In genomic region chr1:79929356-79929755, GRCh38 we compare ENCODE assay signal across 20 cellular contexts.
DNase-seq lines count a peak whose midpoint lies in the region; ATAC-seq and TF ChIP-seq lines count a peak whose summit lies in the region.
"Had no signal": no experiment of that assay in that cellular context is flagged by ENCODE, and none has a peak within 500 bp of the region (broad histone marks: within the 10 kb centered on the region; RNA-seq: fewer than 3 reads in every experiment).

No MANE protein-coding gene starts in this region.

- H2BK15ac ChIP-seq in mesenchymal stem cell (ENCODE audit: low read depth, poor library complexity, severe bottlenecking) = no peak overlapping the region

- POLR2A ChIA-PET in MCF 10A (lab: Yijun Ruan, JAX) = no interaction called here

- H3K14ac ChIP-seq in mesenchymal stem cell (ENCODE audit: low read length in 2 of 2) = no peak overlapping the region

- no peak overlapping the region for H3K23ac ChIP-seq in mesenchymal stem cell (ENCODE audit: low read length in 2 of 2)

- no peak overlapping the region for H3K27ac Mint-ChIP-seq in MCF 10A (ENCODE audit: low read depth, unreplicated experiment)
- H3K27ac Mint-ChIP-seq: CD4-positive, alpha-beta memory T cell had no signal

- no TSS peak for BruUV-seq in MCF 10A (replicated peaks; lab: Mats Ljungman, UMichigan)

- no peak overlapping the region for H3K4ac ChIP-seq in mesenchymal stem cell (ENCODE audit: low read depth in 1 of 2, low read length in 2 of 2)

- WGBS in mesenchymal stem cell = 85% methylated on average over 2 of the region's 2 CpGs
- WGBS in body of pancreas, 2 donors = 73 to 85% methylated on average over 2 of the region's 2 CpGs
- WGBS in spleen, 5 donors = 81 to 95% (median 88%) methylated on average over 2 of the region's 2 CpGs

- no peak overlapping the region for H4K8ac ChIP-seq in mesenchymal stem cell (ENCODE audit: low read length)

- no peak overlapping the region for H2BK12ac ChIP-seq in mesenchymal stem cell (ENCODE audit: low read length in 2 of 2)

- no peaks in the 10 kb centered on the region for H3K27me3 Mint-ChIP-seq in MCF 10A (ENCODE audit: insufficient read depth, unreplicated experiment)
- H3K27me3 Mint-ChIP-seq: CD4-positive, alpha-beta memory T cell had no signal

- H3K4me3 Mint-ChIP-seq in MCF 10A (ENCODE audit: unreplicated experiment) = no peak overlapping the region
- H3K4me3 Mint-ChIP-seq: CD4-positive, alpha-beta memory T cell; IgD-negative memory B cell had no signal

- no peak overlapping the region for H2AFZ ChIP-seq in mesenchymal stem cell (ENCODE audit: low read depth, low read length)

- H3K36me3 ChIP-seq in breast epithelium (no peaks in the 10 kb centered on the region), mesenchymal stem cell (ENCODE audit: control insufficient read depth in 1 of 2, insufficient read depth in 2 of 2, low read depth in 1 of 2, low read length in 2 of 2) (no peaks in the 10 kb centered on the region), body of pancreas (replicated peaks in 1 of 2; ENCODE audit: insufficient read depth in 1 of 2, low read depth in 2 of 2) (no peaks in the 10 kb centered on the region), spleen (no peaks in the 10 kb centered on the region)
- H3K36me3 ChIP-seq: SJCRH30 had no signal

- H3K27me3 ChIP-seq in breast epithelium = no peaks in the 10 kb centered on the region
- no peaks in the 10 kb centered on the region for H3K27me3 ChIP-seq in mesenchymal stem cell (ENCODE audit: control insufficient read depth in 1 of 2, insufficient read depth in 1 of 2, low read length in 2 of 2)
- H3K27me3 ChIP-seq in body of pancreas = no peaks in the 10 kb centered on the region
- H3K27me3 ChIP-seq in spleen (replicated peaks in 1 of 7) = no peaks in the 10 kb centered on the region
- H3K27me3 ChIP-seq: SJCRH30 had no signal

- no peak overlapping the region for H4K91ac ChIP-seq in mesenchymal stem cell (ENCODE audit: low read length)

- CTCF ChIA-PET in MCF 10A (lab: Yijun Ruan, JAX) = interaction anchor here (0.5 kb wide), 1 partner anchor 1668 kb away, joined by 3 read pairs; no protein-coding TSS in a partner anchor

- no peak overlapping the region for H2AK5ac ChIP-seq in mesenchymal stem cell (ENCODE audit: low read length, severe bottlenecking)

- H3K9ac ChIP-seq in mesenchymal stem cell (ENCODE audit: low read length) = no peak overlapping the region

- no peak overlapping the region for H2BK120ac ChIP-seq in mesenchymal stem cell (ENCODE audit: low read depth, low read length)

- H3K4me3 ChIP-seq in breast epithelium (no peak overlapping the region), fibroblast of mammary gland (ENCODE audit: control insufficient read depth, low read depth, low read length) (no peak overlapping the region), mesenchymal stem cell (ENCODE audit: insufficient read depth in 1 of 2, low read depth in 1 of 2, low read length in 2 of 2) (no peak overlapping the region), body of pancreas (no peak overlapping the region), spleen (no peak overlapping the region)
- H3K4me3 ChIP-seq: SJCRH30 had no signal

- no peaks in the 10 kb centered on the region for H3K4me1 ChIP-seq in breast epithelium
- no peaks in the 10 kb centered on the region for H3K4me1 ChIP-seq in mesenchymal stem cell (ENCODE audit: control insufficient read depth, insufficient read depth, low read depth, low read length)
- H3K4me1 ChIP-seq in body of pancreas = no peaks in the 10 kb centered on the region
- no peaks in the 10 kb centered on the region for H3K4me1 ChIP-seq in spleen
- H3K4me1 ChIP-seq: SJCRH30 had no signal

- intact Hi-C loops in MCF 10A (cut with micrococcal nuclease) = no loop called here
- intact Hi-C loops in breast epithelium (cut with DNase I; ENCODE audit: low total_unique reads) = no loop called here
- intact Hi-C loops in body of pancreas (cut with DNase I) = no loop called here
- intact Hi-C loops in spleen (cut with DNase I; ENCODE audit: low total_unique reads) = no loop called here

- no peak for TF ChIP-seq CTCF in MCF 10A (IDR thresholded peaks at IDR 0.05; ENCODE audit: unreplicated experiment)
- TF ChIP-seq CTCF in breast epithelium (IDR thresholded peaks at IDR 0.05) = no peak
- TF ChIP-seq CTCF in fibroblast of mammary gland (conservative IDR thresholded peaks at IDR 0.05; ENCODE audit: control insufficient read depth, insufficient read depth, low read depth, low read length) = no peak
- no peak for TF ChIP-seq CTCF in body of pancreas (IDR thresholded peaks at IDR 0.05)
- TF ChIP-seq CTCF in spleen (IDR thresholded peaks at IDR 0.05 in 8 of 11, conservative IDR thresholded peaks at IDR 0.05 in 3 of 11) = no peak

- no peak overlapping the region for H3K18ac ChIP-seq in mesenchymal stem cell (ENCODE audit: low read depth in 1 of 2, low read length in 2 of 2)

- TF ChIP-seq POLR2A in breast epithelium (IDR thresholded peaks at IDR 0.05) (no peak), body of pancreas (IDR thresholded peaks at IDR 0.05) (no peak), spleen (IDR thresholded peaks at IDR 0.05) (no peak)

- ATAC-seq in body of pancreas = no peak

- no peak overlapping the region for H3K4me2 ChIP-seq in mesenchymal stem cell (ENCODE audit: low read length, poor library complexity, severe bottlenecking)

- no peaks in the 10 kb centered on the region for H3K79me1 ChIP-seq in mesenchymal stem cell (replicated peaks; ENCODE audit: low read length, poor library complexity, severe bottlenecking)

- H3K36me3 Mint-ChIP-seq in MCF 10A (ENCODE audit: insufficient read depth, unreplicated experiment) = no peaks in the 10 kb centered on the region
- H3K36me3 Mint-ChIP-seq: CD4-positive, alpha-beta memory T cell; IgD-negative memory B cell had no signal

- DNase-seq in MCF 10A (ENCODE audit: unreplicated experiment) = peak; percentile 22
- no peak for DNase-seq in breast epithelium (ENCODE audit: low spot score in 2 of 2)
- DNase-seq in amniotic epithelial cell (ENCODE audit: low read depth) = peak; percentile 23
- peak; percentile 72 for DNase-seq in fibroblast of mammary gland (ENCODE audit: low read depth)
- DNase-seq in mesenchymal stem cell = no peak
- DNase-seq in NCI-H446 (lab: John Stamatoyannopoulos, UW) = no peak
- DNase-seq in body of pancreas = no peak
- no peak for DNase-seq in spleen
- DNase-seq: 8988T; Calu3; CD4-positive, alpha-beta memory T cell; GOT3; Kasumi-1; NCI-H1105; NCI-H1694; NCI-H345; NCI-H69; SJCRH30 had no signal

- H2BK5ac ChIP-seq in mesenchymal stem cell (ENCODE audit: low read depth, low read length, poor library complexity, severe bottlenecking) = no peak overlapping the region

- H3K9me3 ChIP-seq in breast epithelium (peaks cover 1 to 2% of the 10 kb centered on the region in 2 donors), mesenchymal stem cell (ENCODE audit: control insufficient read depth, low read length) (no peaks in the 10 kb centered on the region), body of pancreas (no peaks in the 10 kb centered on the region), spleen (peaks cover 0 to 29% (median 8%) of the 10 kb centered on the region in 8 donors)
- H3K9me3 ChIP-seq: SJCRH30 had no signal

- H3K9me3 Mint-ChIP-seq in MCF 10A (ENCODE audit: unreplicated experiment) = peaks cover 9% of the 10 kb centered on the region

- H3K27ac ChIP-seq in breast epithelium (no peak overlapping the region), mesenchymal stem cell (ENCODE audit: low read length, poor library complexity, severe bottlenecking) (no peak overlapping the region), body of pancreas (no peak overlapping the region), spleen (no peak overlapping the region)
- H3K27ac ChIP-seq: RWPE1, SJCRH30 had no signal

- no peaks in the 10 kb centered on the region for H3K4me1 Mint-ChIP-seq in MCF 10A (ENCODE audit: insufficient read depth, unreplicated experiment)
- H3K4me1 Mint-ChIP-seq: CD4-positive, alpha-beta memory T cell; IgD-negative memory B cell had no signal

Comparison
In these comparisons a context has a peak if more than half of its experiments do, and no peak if none do; other contexts are left out.
1. DNase-seq: peak in MCF 10A (single experiment), amniotic epithelial cell (single experiment) and fibroblast of mammary gland (single experiment); none in breast epithelium (0 of 2), mesenchymal stem cell (single experiment), NCI-H446 (0 of 2), body of pancreas (0 of 4) and spleen (single experiment).